In the genomic region with DNA sequence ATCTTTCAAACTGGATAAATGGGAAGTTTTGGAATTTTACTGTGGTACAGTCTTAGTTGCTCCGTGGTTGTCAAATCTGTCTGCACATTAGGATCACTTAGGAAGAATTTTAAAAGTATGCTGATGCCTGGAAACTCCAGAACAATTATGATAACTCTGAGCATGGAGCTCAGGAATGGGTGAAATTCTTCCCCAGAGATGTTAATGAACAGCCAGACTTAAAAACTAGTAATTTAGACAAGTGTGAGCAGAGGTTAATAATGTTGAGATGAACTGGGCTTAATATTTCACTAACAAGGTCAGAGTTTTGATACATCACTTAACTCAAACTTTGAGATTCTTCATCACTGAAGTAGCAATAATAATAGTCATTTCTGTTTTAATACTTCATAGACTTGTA, we compare ENCODE assay signal across 37 cellular contexts.
"Had no signal": no experiment of that assay in that cellular context is flagged by ENCODE, and none has a peak within 500 bp of the region (broad histone marks: within the 10 kb centered on the region; RNA-seq: fewer than 3 reads in every experiment).

No MANE protein-coding gene starts in this region.

- FAIRE-seq: endothelial cell of umbilical vein, frontal cortex had no signal

- H3K9me3 ChIP-seq: adrenal gland, body of pancreas, breast epithelium, colonic mucosa had no signal

- H3K27me3 Mint-ChIP-seq: activated B cell treated with CpG ODN at 0.5 μM for 24 hours; activated CD4-positive, alpha-beta memory T cell treated with anti-CD3 and anti-CD28 coated beads for 36 hours; activated CD8-positive, alpha-beta memory T cell treated with anti-CD3 and anti-CD28 coated beads, Interleukin-2, amount 10 ng/mL, durations not matched to agents 7 days and 5 days; activated naive CD4-positive, alpha-beta T cell treated with anti-CD3 and anti-CD28 coated beads, Interleukin-2, amount 50 U/mL, for 24 hours; activated naive CD8-positive, alpha-beta T cell treated with anti-CD3 and anti-CD28 coated beads for 36 hours; activated naive CD8-positive, alpha-beta T cell treated with anti-CD3 and anti-CD28 coated beads, Interleukin-2, amount 50 U/mL, for 24 hours; T-helper 17 cell had no signal

- H3K27ac Mint-ChIP-seq: activated B cell treated with CpG ODN at 0.5 μM for 24 hours; activated CD4-positive, alpha-beta memory T cell treated with anti-CD3 and anti-CD28 coated beads for 36 hours; activated CD8-positive, alpha-beta memory T cell treated with anti-CD3 and anti-CD28 coated beads, Interleukin-2, amount 10 ng/mL, durations not matched to agents 7 days and 5 days; activated CD8-positive, alpha-beta T cell treated with anti-CD3 and anti-CD28 coated beads, Interleukin-2, amount 10 ng/mL, durations not matched to agents 7 days and 5 days; activated naive CD4-positive, alpha-beta T cell treated with anti-CD3 and anti-CD28 coated beads for 36 hours; activated naive CD4-positive, alpha-beta T cell treated with anti-CD3 and anti-CD28 coated beads, Interleukin-2, amount 50 U/mL, for 24 hours; activated naive CD8-positive, alpha-beta T cell treated with anti-CD3 and anti-CD28 coated beads for 36 hours; activated naive CD8-positive, alpha-beta T cell treated with anti-CD3 and anti-CD28 coated beads, Interleukin-2, amount 50 U/mL, for 24 hours; activated T-helper 1 cell treated with anti-CD3 and anti-CD28 coated beads, Interleukin-12 subunit alpha, Interleukin-12 subunit beta, Interleukin-2, Interleukin-4 antibody, amounts not matched to agents 30 ng/mL and 10 ng/mL and 1 ng/mL, durations not matched to agents 14 hours and 24 hours and 36 hours; activated T-helper 2 cell treated with anti-CD3 and anti-CD28 coated beads, Interferon-gamma antibody, Interleukin-2, Interleukin-4, amounts not matched to agents 10 μg/mL and 5 μg/mL and 100 μg/mL, durations not matched to agents 14 hours and 24 hours and 36 hours; T-helper 17 cell; T-helper 2 cell treated with Interferon-gamma antibody and Interleukin-4, amounts not matched to agents 5 μg/mL and 100 μg/mL, for 36 hours had no signal

- H3K4me3 Mint-ChIP-seq: activated B cell treated with CpG ODN at 0.5 μM for 24 hours; activated CD4-positive, alpha-beta memory T cell treated with anti-CD3 and anti-CD28 coated beads for 36 hours; activated CD8-positive, alpha-beta memory T cell treated with anti-CD3 and anti-CD28 coated beads, Interleukin-2, amount 10 ng/mL, durations not matched to agents 7 days and 5 days; activated CD8-positive, alpha-beta T cell treated with anti-CD3 and anti-CD28 coated beads, Interleukin-2, amount 10 ng/mL, durations not matched to agents 7 days and 5 days; activated naive CD4-positive, alpha-beta T cell treated with anti-CD3 and anti-CD28 coated beads for 36 hours; activated naive CD4-positive, alpha-beta T cell treated with anti-CD3 and anti-CD28 coated beads, Interleukin-2, amount 50 U/mL, for 24 hours; activated naive CD8-positive, alpha-beta T cell treated with anti-CD3 and anti-CD28 coated beads for 36 hours; activated naive CD8-positive, alpha-beta T cell treated with anti-CD3 and anti-CD28 coated beads, Interleukin-2, amount 50 U/mL, for 24 hours; activated T-helper 1 cell treated with anti-CD3 and anti-CD28 coated beads, Interleukin-12 subunit alpha, Interleukin-12 subunit beta, Interleukin-2, Interleukin-4 antibody, amounts not matched to agents 30 ng/mL and 10 ng/mL and 1 ng/mL, durations not matched to agents 14 hours and 24 hours and 36 hours; T-helper 17 cell; T-helper 2 cell treated with Interferon-gamma antibody and Interleukin-4, amounts not matched to agents 5 μg/mL and 100 μg/mL, for 36 hours had no signal

- H3K4me1 ChIP-seq: adrenal gland, body of pancreas, breast epithelium, colonic mucosa had no signal

- H3K36me3 Mint-ChIP-seq: activated CD4-positive, alpha-beta memory T cell treated with anti-CD3 and anti-CD28 coated beads for 36 hours; activated CD8-positive, alpha-beta memory T cell treated with anti-CD3 and anti-CD28 coated beads, Interleukin-2, amount 10 ng/mL, durations not matched to agents 7 days and 5 days; activated naive CD4-positive, alpha-beta T cell treated with anti-CD3 and anti-CD28 coated beads, Interleukin-2, amount 50 U/mL, for 24 hours; activated naive CD8-positive, alpha-beta T cell treated with anti-CD3 and anti-CD28 coated beads for 36 hours had no signal

- H3K27ac ChIP-seq: adrenal gland, body of pancreas, breast epithelium, cardiac muscle cell, colonic mucosa, epithelial cell of prostate, WERI-Rb-1 had no signal

- H3K9me3 Mint-ChIP-seq: activated B cell treated with CpG ODN at 0.5 μM for 24 hours; activated naive CD4-positive, alpha-beta T cell treated with anti-CD3 and anti-CD28 coated beads for 36 hours; activated naive CD4-positive, alpha-beta T cell treated with anti-CD3 and anti-CD28 coated beads, Interleukin-2, amount 50 U/mL, for 24 hours; activated naive CD8-positive, alpha-beta T cell treated with anti-CD3 and anti-CD28 coated beads for 36 hours; activated naive CD8-positive, alpha-beta T cell treated with anti-CD3 and anti-CD28 coated beads, Interleukin-2, amount 50 U/mL, for 24 hours; activated T-helper 1 cell treated with anti-CD3 and anti-CD28 coated beads, Interleukin-12 subunit alpha, Interleukin-12 subunit beta, Interleukin-2, Interleukin-4 antibody, amounts not matched to agents 30 ng/mL and 10 ng/mL and 1 ng/mL, durations not matched to agents 14 hours and 24 hours and 36 hours; activated T-helper 2 cell treated with anti-CD3 and anti-CD28 coated beads, Interferon-gamma antibody, Interleukin-2, Interleukin-4, amounts not matched to agents 10 μg/mL and 5 μg/mL and 100 μg/mL, durations not matched to agents 14 hours and 24 hours and 36 hours; T-helper 2 cell treated with Interferon-gamma antibody and Interleukin-4, amounts not matched to agents 5 μg/mL and 100 μg/mL, for 36 hours had no signal

- H3K27me3 ChIP-seq: adrenal gland, body of pancreas, breast epithelium, cardiac muscle cell, colonic mucosa had no signal

- DNase-seq: activated B cell treated with CpG ODN at 0.5 μM for 24 hours; activated CD4-positive, alpha-beta memory T cell treated with anti-CD3 and anti-CD28 coated beads for 36 hours; activated CD4-positive, alpha-beta T cell treated with anti-CD3 and anti-CD28 coated beads for 48 hours; activated CD8-positive, alpha-beta memory T cell treated with anti-CD3 and anti-CD28 coated beads, Interleukin-2, amount 10 ng/mL, durations not matched to agents 7 days and 5 days; activated CD8-positive, alpha-beta memory T cell treated with anti-CD3 and anti-CD28 coated beads, Interleukin-2, amount 50 U/mL, for 4 hours; activated CD8-positive, alpha-beta T cell treated with anti-CD3 and anti-CD28 coated beads, Interleukin-2, amount 10 ng/mL, durations not matched to agents 7 days and 5 days; activated effector memory CD4-positive, alpha-beta T cell treated with anti-CD3 and anti-CD28 coated beads, Interleukin-2, amount 50 U/mL, for 16 hours; activated naive CD4-positive, alpha-beta T cell treated with anti-CD3 and anti-CD28 coated beads for 36 hours; activated naive CD8-positive, alpha-beta T cell treated with anti-CD3 and anti-CD28 coated beads for 36 hours; activated naive CD8-positive, alpha-beta T cell treated with anti-CD3 and anti-CD28 coated beads, Interleukin-2, amount 50 U/mL, for 24 hours; activated T-cell treated with anti-CD3 and anti-CD28 coated beads, Interleukin-2, amount 50 U/mL, for 1 hour; activated T-cell treated with anti-CD3 and anti-CD28 coated beads, Interleukin-2, amount 50 U/mL, for 48 hours; adrenal gland; amygdala; aorta; body of pancreas; central memory CD4-positive, alpha-beta T cell; cerebellar nuclear complex; colonic mucosa; effector CD8-positive, alpha-beta T cell; foreskin fibroblast; head of caudate nucleus; T-helper 1 cell; T-helper 17 cell; T1000; WERI-Rb-1 had no signal

- H3K4me1 Mint-ChIP-seq: activated B cell treated with CpG ODN at 0.5 μM for 24 hours; activated CD8-positive, alpha-beta memory T cell treated with anti-CD3 and anti-CD28 coated beads, Interleukin-2, amount 10 ng/mL, durations not matched to agents 7 days and 5 days; activated naive CD4-positive, alpha-beta T cell treated with anti-CD3 and anti-CD28 coated beads, Interleukin-2, amount 50 U/mL, for 24 hours; activated naive CD8-positive, alpha-beta T cell treated with anti-CD3 and anti-CD28 coated beads for 36 hours; activated naive CD8-positive, alpha-beta T cell treated with anti-CD3 and anti-CD28 coated beads, Interleukin-2, amount 50 U/mL, for 24 hours; T-helper 17 cell had no signal

- H3K4me3 ChIP-seq: adrenal gland, body of pancreas, breast epithelium, cardiac muscle cell, colonic mucosa had no signal

- ATAC-seq: activated CD4-positive, CD25-positive, alpha-beta regulatory T cell treated with anti-CD3 and anti-CD28 coated beads, Interleukin-2, amount 50 U/mL, for 24 hours; activated CD8-positive, alpha-beta memory T cell treated with anti-CD3 and anti-CD28 coated beads, Interleukin-2, amount 10 ng/mL, durations not matched to agents 7 days and 5 days; activated CD8-positive, alpha-beta T cell treated with anti-CD3 and anti-CD28 coated beads, Interleukin-2, amount 10 ng/mL, durations not matched to agents 7 days and 5 days; activated naive CD8-positive, alpha-beta T cell treated with anti-CD3 and anti-CD28 coated beads, Interleukin-2, amount 50 U/mL, for 24 hours; body of pancreas; esophagus mucosa; T-helper 17 cell had no signal

- H3K36me3 ChIP-seq: adrenal gland, breast epithelium, cardiac muscle cell, colonic mucosa, WERI-Rb-1 had no signal
